In genomic region chr7:22726345-22726848, GRCh38 we compare ENCODE assay signal across 8 cellular contexts. TPM values are rescaled to one million over a fixed set of nuclear protein-coding genes. Genes with fewer than 3 reads are reported as not detected.
DNase-seq lines count a peak whose midpoint lies in the region; ATAC-seq, FAIRE-seq and TF ChIP-seq lines count a peak whose summit lies in the region.

No MANE protein-coding gene starts in this region.

- peak; percentile 55 to 66 for TF ChIP-seq RAD21 in liver (IDR thresholded peaks at IDR 0.05)

- no peaks in the 10 kb centered on the region for H3K36me3 ChIP-seq in bronchial epithelial cell (ENCODE audit: control insufficient read depth, insufficient read depth, low read length)
- no peaks in the 10 kb centered on the region for H3K36me3 ChIP-seq in liver (ENCODE audit: control insufficient read depth in 4 of 4, insufficient read depth in 3 of 4, low read depth in 1 of 4, low read length in 3 of 4)

- DNase-seq in activated CD4-positive, CD25-positive, alpha-beta regulatory T cell treated with anti-CD3 and anti-CD28 coated beads, Interleukin-2, amount 50 U/mL, for 16 hours (ENCODE audit: low read depth, low spot score) = peak; percentile 8
- DNase-seq in activated CD4-positive, CD25-positive, alpha-beta regulatory T cell (lab: John Stamatoyannopoulos, UW) = no peak
- DNase-seq in MV-4-11 (lab: John Stamatoyannopoulos, UW) (peak; percentile 43), UCSD-AML1 (lab: John Stamatoyannopoulos, UW; ENCODE audit: unreplicated experiment) (peak; percentile 16), bronchial epithelial cell (ENCODE audit: low read depth) (peak; percentile 74)
- DNase-seq in stimulated activated CD4-positive, alpha-beta T cell treated with anti-CD3 and anti-CD28 coated beads, TNF-alpha, amount 100 ng/mL, for 1 hour (ENCODE audit: low read depth in 3 of 3, low spot score in 1 of 3) = peak; percentile 3 to 27 (median 5)

- peak; percentile 81 for ATAC-seq in HG02571 (IDR thresholded peaks at IDR 0.05; ENCODE audit: unreplicated experiment)

- no peak overlapping the region for H3K9ac ChIP-seq in liver (ENCODE audit: low read depth in 1 of 2, low read length in 2 of 2)

- WGBS in liver = 22% methylated on average over 7 of the region's 7 CpGs

- no peaks in the 10 kb centered on the region for H3K9me3 ChIP-seq in liver (ENCODE audit: control insufficient read depth in 4 of 4, low read length in 3 of 4)

- peaks cover 0 to 25% (median 21%) of the 10 kb centered on the region in 4 donors for H3K4me1 ChIP-seq in liver (ENCODE audit: control insufficient read depth in 4 of 4, insufficient read depth in 4 of 4, low read length in 3 of 4)

- TF ChIP-seq CTCF in bronchial epithelial cell (IDR thresholded peaks at IDR 0.05; ENCODE audit: insufficient read depth, low read length, severe bottlenecking) (peak; percentile 78), liver (IDR thresholded peaks at IDR 0.05; ENCODE audit: low read depth, low read length, missing input control) (peak; percentile 3)

- no peak overlapping the region for H3K27ac ChIP-seq in liver (ENCODE audit: low read depth in 1 of 2, low read length in 2 of 2)

- FAIRE-seq in bronchial epithelial cell (lab: Jason Lieb, UNC) = no peak

- H3K27me3 ChIP-seq in bronchial epithelial cell (ENCODE audit: control insufficient read depth, insufficient read depth, low read length) (no peaks in the 10 kb centered on the region), liver (ENCODE audit: control insufficient read depth in 4 of 4, insufficient read depth in 4 of 4, low read length in 3 of 4) (no peaks in the 10 kb centered on the region)

- no peak overlapping the region for H3K4me3 ChIP-seq in bronchial epithelial cell (ENCODE audit: low read depth, low read length)
- no peak overlapping the region for H3K4me3 ChIP-seq in liver (ENCODE audit: low read depth in 1 of 3, low read length in 3 of 3)

TF ChIP-seq in liver, 16 proteins besides CTCF, POLR2A, EP300 and RAD21:
- TF ChIP-seq FOXA1 (IDR thresholded peaks at IDR 0.05) = no peak
- peak in 1 of 2 donors; percentile 25 for TF ChIP-seq HNF4A (conservative IDR thresholded peaks at IDR 0.05)

RNA-seq across cellular contexts. Expression of gene IL6, which starts 0.6 kb away (rescaled TPM):
- total RNA-seq in bronchial epithelial cell (0.13 and 0.53 TPM in 2 replicates), liver (not detected)
- polyA plus RNA-seq in liver = under 1 TPM in 1 of 2 donors, not detected in 1; 0.17 TPM

Comparison
In these comparisons a context has a peak if more than half of its experiments do, and no peak if none do; other contexts are left out.
1. DNase-seq: peak in activated CD4-positive, CD25-positive, alpha-beta regulatory T cell treated with anti-CD3 and anti-CD28 coated beads, Interleukin-2, amount 50 U/mL, for 16 hours (single experiment), MV-4-11 (single experiment), UCSD-AML1 (single experiment), bronchial epithelial cell (single experiment) and stimulated activated CD4-positive, alpha-beta T cell treated with anti-CD3 and anti-CD28 coated beads, TNF-alpha, amount 100 ng/mL, for 1 hour (3 of 3); none in activated CD4-positive, CD25-positive, alpha-beta regulatory T cell (0 of 4).